Comparison of ENCODE assay signal across 18 cellular contexts in genomic region chr17:43601280-43602050, GRCh38. TPM values are rescaled to one million over a fixed set of nuclear protein-coding genes. Genes with fewer than 3 reads are reported as not detected.
DNase-seq lines count a peak whose midpoint lies in the region; ATAC-seq, FAIRE-seq and TF ChIP-seq lines count a peak whose summit lies in the region.
"Had no signal": no experiment of that assay in that cellular context is flagged by ENCODE, and none has a peak within 500 bp of the region (broad histone marks: within the 10 kb centered on the region; RNA-seq: fewer than 3 reads in every experiment).

No MANE protein-coding gene starts in this region.

- H3K27me3 ChIP-seq in MG63 (no peaks in the 10 kb centered on the region), pancreas (no peaks in the 10 kb centered on the region)
- H3K27me3 ChIP-seq: BLaER1, cardiac muscle cell had no signal

- no peaks in the 10 kb centered on the region for H3K4me1 ChIP-seq in pancreas

- DNase-seq in AG10803 (ENCODE audit: low read depth) = peak; percentile 43
- DNase-seq in MG63 = peak; percentile 96
- DNase-seq in fibroblast of peridontal ligament (ENCODE audit: extremely low read depth) = peak; percentile 45
- DNase-seq in pancreas = peak in 4 of 6 donors; percentile 22 to 40 (median 31)
- DNase-seq: activated CD4-positive, alpha-beta memory T cell treated with anti-CD3 and anti-CD28 coated beads, Interleukin-2, amount 10 ng/mL, durations not matched to agents 7 days and 5 days; NCI-H1417; NCI-H524 treated with DMSO at 0.1 percent for 48 hours; RPMI8226; stimulated activated CD4-positive, alpha-beta T cell treated with anti-CD3 and anti-CD28 coated beads, Interleukin-2, amount 100 ng/mL, for 48 hours; T-helper 9 cell had no signal

- 52 to 56% methylated on average over 10 of the region's 10 CpGs for WGBS in pancreas, 2 donors

- intact Hi-C loops in pancreas (cut with DNase I) = no loop called here

- TF ChIP-seq CTCF in AG10803 (conservative IDR thresholded peaks at IDR 0.05; ENCODE audit: low read length) (no peak), pancreas (IDR thresholded peaks at IDR 0.05) (no peak)

- FAIRE-seq in pancreas (lab: Jason Lieb, UNC) = no peak
- FAIRE-seq: endometrium had no signal

- peak in 3 of 4 donors; percentile 67 to 75 (median 67) for ATAC-seq in pancreas
- ATAC-seq in activated CD4-positive, CD25-positive, alpha-beta regulatory T cell treated with anti-CD3 and anti-CD28 coated beads, Interleukin-2, amount 50 U/mL, for 24 hours = no peak
- no peak for ATAC-seq in HG03097 (IDR thresholded peaks at IDR 0.05; ENCODE audit: low FRiP score, unreplicated experiment)
- no peak for ATAC-seq in GM21619 (IDR thresholded peaks at IDR 0.05; ENCODE audit: unreplicated experiment)
- no peak for ATAC-seq in GM19455 (IDR thresholded peaks at IDR 0.05; ENCODE audit: unreplicated experiment)
- ATAC-seq: stimulated activated effector memory CD8-positive, alpha-beta T cell treated with anti-CD3 and anti-CD28 coated beads, Interleukin-12 subunit alpha, Interleukin-12 subunit beta, amount 100 ng/mL, for 72 hours had no signal

- H3K4me3 ChIP-seq in AG10803 (ENCODE audit: low read length) (no peak overlapping the region), MG63 (no peak overlapping the region), pancreas (no peak overlapping the region)
- H3K4me3 ChIP-seq: BLaER1, cardiac muscle cell had no signal

- no peak overlapping the region for H3K27ac ChIP-seq in pancreas
- H3K27ac ChIP-seq: BLaER1, cardiac muscle cell had no signal

- H3K36me3 ChIP-seq in MG63 (no peaks in the 10 kb centered on the region), pancreas (no peaks in the 10 kb centered on the region)
- H3K36me3 ChIP-seq: BLaER1, cardiac muscle cell had no signal

- H3K9me3 ChIP-seq in MG63 (no peaks in the 10 kb centered on the region), pancreas (no peaks in the 10 kb centered on the region)
- H3K9me3 ChIP-seq: BLaER1 had no signal

RNA-seq across cellular contexts. Expression of gene ETV4, which starts 55.3 kb away (rescaled TPM):
- 2.4 and 4.5 TPM in 2 replicates for total RNA-seq in MG63 (2014; rRNA removed; shearing (Covaris generic); ENCODE audit: low replicate concordance)
- 1 to 10 TPM; 1.7 to 6.5 (median 4.6) TPM for total RNA-seq in pancreas
- polyA plus RNA-seq in pancreas = 10 to 100 TPM; 10.6 to 16.4 TPM

Comparison
In these comparisons a context has a peak if more than half of its experiments do, and no peak if none do; other contexts are left out.
1. DNase-seq: peak in every context shown above with its lines; median percentile 96 in MG63; 45 in fibroblast of peridontal ligament; 43 in AG10803; 31 in pancreas.
2. ATAC-seq: peak in pancreas (3 of 4); none in activated CD4-positive, CD25-positive, alpha-beta regulatory T cell treated with anti-CD3 and anti-CD28 coated beads, Interleukin-2, amount 50 U/mL, for 24 hours (0 of 2), HG03097 (single experiment), GM21619 (single experiment) and GM19455 (single experiment).